In the genomic region with DNA sequence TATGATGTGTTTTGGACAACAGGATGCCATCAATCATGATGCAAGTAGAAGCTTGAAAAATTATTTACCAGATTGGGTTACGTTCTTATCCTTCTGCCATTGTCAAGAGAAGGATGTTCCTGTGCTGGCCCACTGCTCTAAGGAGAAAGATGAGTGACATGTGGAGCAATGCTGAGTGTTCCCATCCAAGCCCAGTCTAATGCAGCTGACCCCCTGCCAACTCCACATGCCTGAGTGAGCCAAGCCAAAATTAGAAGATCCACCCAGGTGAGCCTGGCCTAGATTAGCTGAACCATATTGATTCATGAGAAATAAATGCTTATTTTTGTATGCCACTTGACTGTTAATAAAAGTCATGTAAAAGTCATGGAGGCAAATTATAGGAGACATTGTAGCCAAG, we compare ENCODE assay signal across 20 cellular contexts.
"Had no signal": no experiment of that assay in that cellular context is flagged by ENCODE, and none has a peak within 500 bp of the region (broad histone marks: within the 10 kb centered on the region; RNA-seq: fewer than 3 reads in every experiment).

No MANE protein-coding gene starts in this region.

- H3K27ac Mint-ChIP-seq: immature natural killer cell; mesothelial cell of epicardium; naive B cell; naive thymus-derived CD8-positive, alpha-beta T cell had no signal

- H3K27me3 Mint-ChIP-seq: naive B cell; naive thymus-derived CD8-positive, alpha-beta T cell had no signal

- ATAC-seq: foreskin keratinocyte; gastroesophageal sphincter; heart left ventricle; left colon; left lobe of liver; left ventricle myocardium superior; lower lobe of right lung; mucosa of descending colon; naive thymus-derived CD8-positive, alpha-beta T cell had no signal

- DNase-seq: dermis blood vessel endothelial cell; effector CD4-positive, alpha-beta T cell; effector memory CD4-positive, alpha-beta T cell; foreskin keratinocyte; heart left ventricle; hypothalamus; immature natural killer cell; islet precursor cell; kidney; kidney glomerular epithelial cell; left colon; left ventricle myocardium superior; lower lobe of right lung; mesenchymal stem cell; mucosa of descending colon; naive B cell; naive thymus-derived CD8-positive, alpha-beta T cell had no signal

- H3K4me1 Mint-ChIP-seq: immature natural killer cell; mesothelial cell of epicardium; naive B cell; naive thymus-derived CD8-positive, alpha-beta T cell had no signal

- H3K4me3 Mint-ChIP-seq: immature natural killer cell; mesothelial cell of epicardium; naive B cell; naive thymus-derived CD8-positive, alpha-beta T cell had no signal
